In genomic region chr10:113842171-113842570, GRCh38 we compare ENCODE assay signal across 21 cellular contexts.
"Had no signal": no experiment of that assay in that cellular context is flagged by ENCODE, and none has a peak within 500 bp of the region (broad histone marks: within the 10 kb centered on the region; RNA-seq: fewer than 3 reads in every experiment).

No MANE protein-coding gene starts in this region.

- DNase-seq: activated B cell treated with CpG ODN at 0.5 μM for 24 hours; activated CD4-positive, alpha-beta T cell treated with anti-CD3 and anti-CD28 coated beads for 4 hours; activated CD4-positive, alpha-beta T cell treated with anti-CD3 and anti-CD28 coated beads, Interleukin-2, amount 50 U/mL, for 4 hours; activated CD8-positive, alpha-beta memory T cell treated with anti-CD3 and anti-CD28 coated beads, Interleukin-2, amount 50 U/mL, for 48 hours; activated CD8-positive, alpha-beta T cell treated with anti-CD3 and anti-CD28 coated beads, Interleukin-2, amount 10 ng/mL, durations not matched to agents 7 days and 5 days; activated T-cell treated with anti-CD3 and anti-CD28 coated beads, Interleukin-2, amount 50 U/mL, for 1 hour; adrenal gland; aorta; caudate nucleus; KG1; NCI-H1092; NCI-H1417; NCI-H1930; NCI-H446; NCI-H524; NCI-H774; SIG-M5; T-helper 17 cell; T-helper 9 cell had no signal

- H3K27me3 Mint-ChIP-seq: activated B cell treated with CpG ODN at 0.5 μM for 24 hours, IgD-negative memory B cell, T-helper 17 cell had no signal

- H3K27ac Mint-ChIP-seq: activated B cell treated with CpG ODN at 0.5 μM for 24 hours; activated CD8-positive, alpha-beta T cell treated with anti-CD3 and anti-CD28 coated beads, Interleukin-2, amount 10 ng/mL, durations not matched to agents 7 days and 5 days; activated naive CD4-positive, alpha-beta T cell treated with anti-CD3 and anti-CD28 coated beads, Interleukin-2, amount 50 U/mL, for 72 hours; IgD-negative memory B cell; T-helper 17 cell had no signal

- H3K4me3 Mint-ChIP-seq: activated B cell treated with CpG ODN at 0.5 μM for 24 hours; activated CD8-positive, alpha-beta T cell treated with anti-CD3 and anti-CD28 coated beads, Interleukin-2, amount 10 ng/mL, durations not matched to agents 7 days and 5 days; IgD-negative memory B cell; T-helper 17 cell had no signal

- H3K9me3 Mint-ChIP-seq: activated B cell treated with CpG ODN at 0.5 μM for 24 hours; activated naive CD4-positive, alpha-beta T cell treated with anti-CD3 and anti-CD28 coated beads, Interleukin-2, amount 50 U/mL, for 72 hours; IgD-negative memory B cell had no signal
